In genomic region chr17:50656509-50656908, GRCh38 we compare ENCODE assay signal across 15 cellular contexts. TPM values are rescaled to one million over a fixed set of nuclear protein-coding genes. Genes with fewer than 3 reads are reported as not detected.
DNase-seq lines count a peak whose midpoint lies in the region; ATAC-seq, FAIRE-seq and TF ChIP-seq lines count a peak whose summit lies in the region.
"Had no signal": no experiment of that assay in that cellular context is flagged by ENCODE, and none has a peak within 500 bp of the region (broad histone marks: within the 10 kb centered on the region; RNA-seq: fewer than 3 reads in every experiment).

No MANE protein-coding gene starts in this region.

- TF ChIP-seq CTCF in Panc1 (IDR thresholded peaks at IDR 0.05) (no peak), colonic mucosa (IDR thresholded peaks at IDR 0.05) (no peak), mucosa of descending colon (IDR thresholded peaks at IDR 0.05) (no peak), transverse colon (IDR thresholded peaks at IDR 0.05) (no peak), ascending aorta (IDR thresholded peaks at IDR 0.05) (no peak)

- intact Hi-C loops in Panc1 (cut with micrococcal nuclease; ENCODE audit: unreplicated experiment): no loop called here
- intact Hi-C loops in colonic mucosa (cut with DNase I): no loop called here
- intact Hi-C loops in mucosa of descending colon (cut with DNase I, micrococcal nuclease): no loop called here
- intact Hi-C loops in transverse colon (cut with DNase I; ENCODE audit: low total_unique reads): no loop called here
- intact Hi-C loops in ascending aorta (cut with DNase I): no loop called here

- in situ Hi-C loops in Panc1 (cut with HindIII; ENCODE audit: low pct_unique_long_range_greater_than_20kb, low sequenced_read_pairs) (no loop called here), transverse colon (cut with MboI; ENCODE audit: low pct_ligation_motif_present in 1 of 4, low pct_unique_long_range_greater_than_20kb in 1 of 4, low sequenced_read_pairs in 3 of 4) (no loop called here)

- 0 out of 2 replicates have a peak overlapping the region, but pooled peaks have one; percentile 27 for H3K27ac ChIP-seq in Panc1 (ENCODE audit: low read length)
- no peak overlapping the region for H3K27ac ChIP-seq in colonic mucosa
- H3K27ac ChIP-seq in transverse colon: peak overlapping the region in 3 of 4 donors; percentile 55 to 79 (median 62)
- H3K27ac ChIP-seq in ascending aorta: no peak overlapping the region
- H3K27ac ChIP-seq: BLaER1 had no signal

- H3K4me3 ChIP-seq in Panc1 (ENCODE audit: low read depth in 2 of 2, low read length in 2 of 2): no peak overlapping the region
- no peak overlapping the region for H3K4me3 ChIP-seq in colonic mucosa
- no peak overlapping the region for H3K4me3 ChIP-seq in mucosa of descending colon
- no peak overlapping the region for H3K4me3 ChIP-seq in transverse colon
- H3K4me3 ChIP-seq in ascending aorta: no peak overlapping the region
- H3K4me3 ChIP-seq: BLaER1 had no signal

- no peaks in the 10 kb centered on the region for H3K36me3 ChIP-seq in Panc1 (ENCODE audit: control insufficient read depth, insufficient read depth, low read length)
- H3K36me3 ChIP-seq in colonic mucosa: no peaks in the 10 kb centered on the region
- no peaks in the 10 kb centered on the region for H3K36me3 ChIP-seq in mucosa of descending colon (ENCODE audit: low read depth)
- no peaks in the 10 kb centered on the region for H3K36me3 ChIP-seq in transverse colon
- H3K36me3 ChIP-seq in ascending aorta: no peaks in the 10 kb centered on the region
- H3K36me3 ChIP-seq: BLaER1 had no signal

- no peak for FAIRE-seq in frontal cortex (lab: Jason Lieb, UNC)
- FAIRE-seq: A204.1, H1 had no signal

- H3K27me3 ChIP-seq in Panc1 (ENCODE audit: control insufficient read depth, insufficient read depth, low read length): no peaks in the 10 kb centered on the region
- no peaks in the 10 kb centered on the region for H3K27me3 ChIP-seq in colonic mucosa
- H3K27me3 ChIP-seq in transverse colon: no peaks in the 10 kb centered on the region
- no peaks in the 10 kb centered on the region for H3K27me3 ChIP-seq in ascending aorta
- H3K27me3 ChIP-seq: BLaER1 had no signal

- BruUV-seq in Panc1 (replicated peaks; lab: Mats Ljungman, UMichigan): no TSS peak

- H3K9ac ChIP-seq in colonic mucosa (ENCODE audit: low read depth in 2 of 2, low read length in 2 of 2): peak overlapping the region; percentile 8 to 27
- H3K9ac ChIP-seq: BLaER1 had no signal

- H3K4me1 ChIP-seq in Panc1 (ENCODE audit: control insufficient read depth, insufficient read depth, low read length) (peaks cover 42% of the 10 kb centered on the region), colonic mucosa (peaks cover 13% of the 10 kb centered on the region), mucosa of descending colon (ENCODE audit: low read depth) (peaks cover 36% of the 10 kb centered on the region), transverse colon (peaks cover 22 to 50% (median 41%) of the 10 kb centered on the region in 4 donors), ascending aorta (peaks cover 16 to 28% of the 10 kb centered on the region in 2 donors)

- no peak for ATAC-seq in Panc1
- no peak for ATAC-seq in mucosa of descending colon
- no peak for ATAC-seq in GM21717 (IDR thresholded peaks at IDR 0.05; ENCODE audit: unreplicated experiment)

- CTCF ChIA-PET in Panc1 (lab: Charles Lee): no interaction called here

- TF ChIP-seq POLR2A in transverse colon (IDR thresholded peaks at IDR 0.05): no peak

- POLR2A ChIA-PET in Panc1 (lab: Charles Lee): no interaction called here

- H3K9me3 ChIP-seq in Panc1 (ENCODE audit: control insufficient read depth, insufficient read depth, low read depth, low read length): no peaks in the 10 kb centered on the region; the same call in 1 of the 2 replicates
- no peaks in the 10 kb centered on the region for H3K9me3 ChIP-seq in colonic mucosa
- no peaks in the 10 kb centered on the region for H3K9me3 ChIP-seq in mucosa of descending colon
- H3K9me3 ChIP-seq in transverse colon: no peaks in the 10 kb centered on the region
- no peaks in the 10 kb centered on the region for H3K9me3 ChIP-seq in ascending aorta

- DNase-seq in Panc1 (ENCODE audit: low read depth, low spot score) (no peak), colonic mucosa (no peak), mucosa of descending colon (peak in 2 of 3 donors; percentile 26 to 34), transverse colon (no peak), frontal cortex (ENCODE audit: low spot score in 2 of 2) (no peak), ascending aorta (ENCODE audit: low spot score in 2 of 2) (no peak)
- DNase-seq: CD4-positive, alpha-beta memory T cell; DMS153; DMS79 treated with DMSO at 0.1 percent for 48 hours; GF-D8; H9 had no signal

- WGBS in transverse colon (ENCODE audit: low coverage in 1 of 2), 2 donors: 95% methylated on average over 5 of the region's 5 CpGs; no CpG with 5 or more reads in 1 of the 2 donors

- TF ChIP-seq EP300 in transverse colon (IDR thresholded peaks at IDR 0.05; ENCODE audit: low read depth): no peak

RNA-seq across cellular contexts. Expression of gene ABCC3, which starts 21.8 kb away (rescaled TPM):
- 128 TPM for total RNA-seq in Panc1 (2021; ENCODE audit: unreplicated experiment)
- polyA plus RNA-seq in Panc1 (2012; ENCODE audit: insufficient read length): 188 TPM
- total RNA-seq in colonic mucosa: 100 to 1,000 TPM; 187 to 226 TPM
- 100 to 1,000 TPM; 166 to 453 (median 211) TPM for total RNA-seq in mucosa of descending colon
- total RNA-seq in transverse colon: 100 to 1,000 TPM; 297 to 655 (median 533) TPM
- total RNA-seq in frontal cortex: not detected
- total RNA-seq in ascending aorta: 30.2 TPM
- polyA plus RNA-seq: CD4-positive, alpha-beta memory T cell had no signal

RNA-seq across cellular contexts. Expression of gene ANKRD40, which starts 51.2 kb away (rescaled TPM):
- 57.2 TPM for total RNA-seq in Panc1 (2021; ENCODE audit: unreplicated experiment)
- 28.2 TPM for polyA plus RNA-seq in Panc1 (2012; ENCODE audit: insufficient read length)
- 10 to 100 TPM; 20.1 to 25.1 TPM for total RNA-seq in colonic mucosa
- total RNA-seq in mucosa of descending colon: 10 to 100 TPM; 26.8 to 86.0 (median 29.6) TPM
- total RNA-seq in transverse colon: 10 to 100 TPM; 18.7 to 30.8 (median 24.2) TPM
- 28.9 TPM for total RNA-seq in frontal cortex
- 35.4 TPM for total RNA-seq in ascending aorta

Comparison
In these comparisons a context has a peak if more than half of its experiments do, and no peak if none do; other contexts are left out.
1. DNase-seq: peak in mucosa of descending colon (2 of 3); none in Panc1 (single experiment), colonic mucosa (single experiment), transverse colon (single experiment), frontal cortex (0 of 2) and ascending aorta (0 of 2).
2. H3K27ac ChIP-seq: peak in Panc1 (single experiment) and transverse colon (3 of 4); none in colonic mucosa (single experiment) and ascending aorta (0 of 2).
3. RNA of gene ABCC3, which starts 21.8 kb away (total RNA-seq): 297 to 655 TPM in transverse colon, 187 to 226 TPM in colonic mucosa, 166 to 453 TPM in mucosa of descending colon, 128 TPM in Panc1 (single experiment) and 30.2 TPM in ascending aorta (single experiment); not detected in frontal cortex (single experiment); every median in the first group is over 10 times any median in the second.